Comparison of ENCODE assay signal across 11 cellular contexts in genomic region chr17:50482110-50482509, GRCh38. TPM values are rescaled to one million over a fixed set of nuclear protein-coding genes. Genes with fewer than 3 reads are reported as not detected.
DNase-seq lines count a peak whose midpoint lies in the region; ATAC-seq, FAIRE-seq and TF ChIP-seq lines count a peak whose summit lies in the region.
"Had no signal": no experiment of that assay in that cellular context is flagged by ENCODE, and none has a peak within 500 bp of the region (broad histone marks: within the 10 kb centered on the region; RNA-seq: fewer than 3 reads in every experiment).

No MANE protein-coding gene starts in this region.

- no peak for ATAC-seq in GM19395 (IDR thresholded peaks at IDR 0.05; ENCODE audit: unreplicated experiment)

- H2BK20ac ChIP-seq in H1 (ENCODE audit: low read length): no peak overlapping the region

- peaks cover 0 to 31% of the 10 kb centered on the region in 2 donors for H3K4me1 ChIP-seq in right atrium auricular region
- peaks cover 0 to 6% (median 4%) of the 10 kb centered on the region in 4 experiments; a peak in 6 of 7 replicates for H3K4me1 ChIP-seq in H1 (replicated peaks in 1 of 4; ENCODE audit: control insufficient read depth in 3 of 4, insufficient read depth in 4 of 4, low read length in 3 of 4)
- H3K4me1 ChIP-seq in prostate gland (replicated peaks): peaks cover 6% of the 10 kb centered on the region

- POLR2A ChIA-PET in H1 (lab: Charles Lee; ENCODE audit: partially characterized antibody): interaction anchor here (0.9 to 1.1 kb wide), 3 partner anchors 22 to 84 kb away, joined by 3 to 4 read pairs (median 3); no protein-coding TSS in a partner anchor

- FAIRE-seq in H1 (lab: Jason Lieb, UNC): no peak

- TF ChIP-seq POLR2A in H1 (IDR thresholded peaks at IDR 0.05; ENCODE audit: control extremely low read depth in 1 of 2, low read depth in 2 of 2, low read length in 2 of 2) (no peak), prostate gland (IDR thresholded peaks at IDR 0.05) (no peak)

- H3K79me1 ChIP-seq in H1 (ENCODE audit: low read depth, low read length): no peaks in the 10 kb centered on the region

- CTCF ChIA-PET in H1 (lab: Charles Lee; ENCODE audit: partially characterized antibody): interaction anchor here (0.7 to 9.2 kb wide), 25 partner anchors 10 to 214 kb away, joined by 3 to 116 read pairs (median 5); partner anchors contain the start of genes EPN3, LRRC59 and SPATA20

- no peak overlapping the region for H4K5ac ChIP-seq in H1 (ENCODE audit: insufficient read length, low read depth, low read length)

- H3K27ac ChIP-seq in right atrium auricular region (peak overlapping the region; percentile 79 to 90), H1 (ENCODE audit: low read depth, low read length) (no peak overlapping the region), prostate gland (peak overlapping the region; percentile 70 to 76)

- no peak overlapping the region for H2BK5ac ChIP-seq in H1 (ENCODE audit: low read depth, low read length)

- H3K23ac ChIP-seq in H1 (ENCODE audit: insufficient read length): no peak overlapping the region

- no peaks in the 10 kb centered on the region for H3K27me3 ChIP-seq in right atrium auricular region
- H3K27me3 ChIP-seq in H1 (replicated peaks in 1 of 4; ENCODE audit: control insufficient read depth in 3 of 4, extremely low read depth in 1 of 4, insufficient read depth in 3 of 4, low read length in 3 of 4): 0 out of 7 replicates have a peak, but pooled peaks cover 0 to 2% (median 0%) of the 10 kb centered on the region in 4 experiments
- H3K27me3 ChIP-seq in prostate gland (replicated peaks; ENCODE audit: insufficient read depth): no peaks in the 10 kb centered on the region

- H3K56ac ChIP-seq in H1 (replicated peaks; ENCODE audit: insufficient read length, low read depth, low read length): no peak overlapping the region

- WGBS in H1 (ENCODE audit: extremely low coverage in 1 of 2, insufficient coverage in 1 of 2, insufficient read length in 1 of 2, insufficient replicate concordance in 2 of 2, low coverage in 1 of 2, low lambda C conversion rate in 2 of 2, missing lambda C conversion rate in 1 of 2), 2 experiments: 95% methylated on average over 12 of the region's 23 CpGs; no CpG with 5 or more reads in 1 of the 2 experiments
- 87% methylated on average over 23 of the region's 23 CpGs for WGBS in prostate gland

- H3K4me2 ChIP-seq in H1 (ENCODE audit: insufficient read depth in 1 of 2, low read depth in 2 of 2, low read length in 2 of 2): no peak overlapping the region
- H3K4me2 ChIP-seq: GM23338 had no signal

- H2AK5ac ChIP-seq in H1 (ENCODE audit: low read depth, low read length): no peak overlapping the region

- H4K20me1 ChIP-seq in H1 (replicated peaks in 1 of 2; ENCODE audit: control insufficient read depth in 1 of 2, insufficient read depth in 2 of 2, low read length in 2 of 2): peaks cover 0 to 2% of the 10 kb centered on the region in 2 experiments

- peaks cover 0 to 3% of the 10 kb centered on the region in 2 experiments; a peak in 1 of 4 replicates for H3K79me2 ChIP-seq in H1 (ENCODE audit: control insufficient read depth in 1 of 2, insufficient read depth in 2 of 2, low read length in 2 of 2)

- TF ChIP-seq RAD21 in H1 (IDR thresholded peaks at IDR 0.05 in 1 of 2, conservative IDR thresholded peaks at IDR 0.05 in 1 of 2; ENCODE audit: low read depth in 2 of 2, low read length in 2 of 2): no peak

- H2BK15ac ChIP-seq in H1 (ENCODE audit: low read length): no peak overlapping the region

- H3K9me3 ChIP-seq in right atrium auricular region: no peaks in the 10 kb centered on the region
- no peaks in the 10 kb centered on the region for H3K9me3 ChIP-seq in H1 (ENCODE audit: insufficient read depth in 2 of 2, low read depth in 1 of 2, low read length in 1 of 2)
- H3K9me3 ChIP-seq in prostate gland: no peaks in the 10 kb centered on the region

- 0 out of 2 replicates have a peak overlapping the region, but pooled peaks have one; percentile 28 for H4K8ac ChIP-seq in H1 (ENCODE audit: extremely low read depth, insufficient read depth, low read length)

- intact Hi-C loops in cardiac septum (cut with DNase I) (loop anchor here (2.0 to 10.0 kb wide), 3 partner anchors 59 to 203 kb away; no protein-coding TSS in a partner anchor), prostate gland (cut with DNase I) (loop anchor here (1.0 to 5.0 kb wide), 3 partner anchors 60 to 360 kb away; no protein-coding TSS in a partner anchor)

- no peak for TF ChIP-seq EP300 in H1 (IDR thresholded peaks at IDR 0.05; ENCODE audit: borderline replicate concordance in 1 of 2, low read depth in 2 of 2, low read length in 2 of 2)

- H3K4me3 ChIP-seq in right atrium auricular region (no peak overlapping the region), H1 (ENCODE audit: extremely low read depth in 1 of 4, insufficient read depth in 2 of 4, low read depth in 3 of 4, low read length in 4 of 4) (no peak overlapping the region), prostate gland (no peak overlapping the region)
- H3K4me3 ChIP-seq: GM23338 had no signal

- TF ChIP-seq CTCF in right atrium auricular region (IDR thresholded peaks at IDR 0.05) (no peak), H1 (IDR thresholded peaks at IDR 0.05; ENCODE audit: control extremely low read depth in 1 of 3, insufficient read depth in 1 of 3, low read depth in 1 of 3, low read length in 3 of 3) (no peak), prostate gland (IDR thresholded peaks at IDR 0.05) (no peak)

- no peak overlapping the region for H4K91ac ChIP-seq in H1 (replicated peaks; ENCODE audit: insufficient read length, low read length)

- no peak overlapping the region for H3K18ac ChIP-seq in H1 (ENCODE audit: extremely low read depth, low read length)

- no peak overlapping the region for H2BK120ac ChIP-seq in H1 (replicated peaks; ENCODE audit: low read depth, low read length)

- H2AFZ ChIP-seq in H1 (ENCODE audit: low read length): no peak overlapping the region
- H2AFZ ChIP-seq: GM23338 had no signal

- no peak for DNase-seq in right atrium auricular region (ENCODE audit: low spot score)
- DNase-seq in cardiac septum (ENCODE audit: low spot score): no peak
- no peak for DNase-seq in H1 (ENCODE audit: low read depth in 1 of 2, low spot score in 2 of 2)
- no peak for DNase-seq in prostate gland (ENCODE audit: low spot score)
- no peak for DNase-seq in SKM-1 (lab: John Stamatoyannopoulos, UW; ENCODE audit: unreplicated experiment)
- DNase-seq in retina: no peak
- DNase-seq in hippocampal formation (lab: John Stamatoyannopoulos, UW): no peak

- peaks cover 33% of the 10 kb centered on the region for H3K36me3 ChIP-seq in right atrium auricular region
- H3K36me3 ChIP-seq in H1 (ENCODE audit: control insufficient read depth in 2 of 4, insufficient read depth in 4 of 4, low read length in 3 of 4): peaks cover 0 to 13% (median 6%) of the 10 kb centered on the region in 4 experiments; a peak in 4 of 8 replicates
- peaks cover 0 to 8% of the 10 kb centered on the region in 2 donors for H3K36me3 ChIP-seq in prostate gland

- H3K4ac ChIP-seq in H1 (replicated peaks; ENCODE audit: insufficient read length, low read depth, low read length): no peak overlapping the region

- no peak overlapping the region for H3K14ac ChIP-seq in H1 (ENCODE audit: insufficient read length)

- H2BK12ac ChIP-seq in H1 (ENCODE audit: low read depth, low read length): no peak overlapping the region

- no peak overlapping the region for H3K9ac ChIP-seq in H1 (replicated peaks in 1 of 4; ENCODE audit: extremely low read depth in 1 of 4, low read depth in 3 of 4, low read length in 3 of 4)

- H3K23me2 ChIP-seq in H1 (ENCODE audit: low read depth, low read length): peaks cover 8% of the 10 kb centered on the region

RNA-seq across cellular contexts. Expression of gene RSAD1, which starts 3.5 kb away (rescaled TPM):
- total RNA-seq in right atrium auricular region (10 to 100 TPM; 19.1 to 19.3 TPM), cardiac septum (35.4 TPM), prostate gland (10 to 100 TPM; 33.7 to 44.1 TPM)
- total RNA-seq in H1 (2021; fragmentation: NEBNext Ultra II Directional; extraction: Animal tissue kit (Norgen Biotek cat#: 25700)): 31.3 and 33.5 TPM in 2 replicates
- polyA plus RNA-seq in H1 (2011; rRNA removed): 17.9 and 21.9 TPM in 2 replicates
- 27.8 TPM for polyA plus RNA-seq in H1 (2011; cell fraction: cytosol; rRNA removed)
- polyA plus RNA-seq in H1 (2011; cell fraction: nucleus; rRNA removed): 69.5 TPM
- polyA plus RNA-seq in H1 (2012, experiment 1 of 2): 19.7 to 31.1 TPM (median 26.9 TPM) in 4 replicates
- polyA plus RNA-seq in H1 (2012, experiment 2 of 2): 14.4 TPM
- 16.6 TPM for polyA plus RNA-seq in H1 (2013, experiment 1 of 2)
- polyA plus RNA-seq in H1 (2013, experiment 2 of 2): 14.4 TPM
- polyA minus RNA-seq in H1 (2011; rRNA and poly(A)+ RNA removed): 18.8 and 19.6 TPM in 2 replicates
- polyA minus RNA-seq in H1 (2011; cell fraction: cytosol; rRNA and poly(A)+ RNA removed): 22.9 TPM
- 41.0 TPM for polyA minus RNA-seq in H1 (2011; cell fraction: nucleus; rRNA and poly(A)+ RNA removed)

RNA-seq across cellular contexts. Expression of gene CHAD, which starts 13.4 kb away (rescaled TPM):
- total RNA-seq in right atrium auricular region (under 1 TPM in 1 of 2 donors, not detected in 1; 0.70 TPM), cardiac septum (0.30 TPM), prostate gland (1 to 10 TPM in 1 of 2 donors, under 1 TPM in 1; 0.51 to 1.6 TPM)
- total RNA-seq in H1 (2021; fragmentation: NEBNext Ultra II Directional; extraction: Animal tissue kit (Norgen Biotek cat#: 25700)): 0.17 TPM in 1 of 2 replicates, not detected in the other
- polyA plus RNA-seq in H1 (2011; rRNA removed): 0.03 and 0.06 TPM in 2 replicates
- polyA plus RNA-seq in H1 (2011; cell fraction: cytosol; rRNA removed): not detected
- polyA plus RNA-seq in H1 (2011; cell fraction: nucleus; rRNA removed): not detected
- polyA plus RNA-seq in H1 (2012, experiment 1 of 2): 0.56 to 0.72 TPM (median 0.66 TPM) in 4 replicates
- polyA plus RNA-seq in H1 (2012, experiment 2 of 2): 0.12 TPM
- polyA plus RNA-seq in H1 (2013, experiment 1 of 2): 0.28 TPM
- 0.44 TPM for polyA plus RNA-seq in H1 (2013, experiment 2 of 2)
- not detected in 2 replicates for polyA minus RNA-seq in H1 (2011; rRNA and poly(A)+ RNA removed)
- not detected for polyA minus RNA-seq in H1 (2011; cell fraction: cytosol; rRNA and poly(A)+ RNA removed)
- not detected for polyA minus RNA-seq in H1 (2011; cell fraction: nucleus; rRNA and poly(A)+ RNA removed)
- total RNA-seq: GM23338, mononuclear cell had no signal

RNA-seq across cellular contexts. Expression of gene MYCBPAP, which starts 26.1 kb away (rescaled TPM):
- total RNA-seq in right atrium auricular region (under 1 TPM; 0.16 to 0.19 TPM), cardiac septum (0.13 TPM), prostate gland (10 to 100 TPM in 1 of 2 donors, under 1 TPM in 1; 0.14 to 12.6 TPM)
- total RNA-seq in H1 (2021; fragmentation: NEBNext Ultra II Directional; extraction: Animal tissue kit (Norgen Biotek cat#: 25700)): 1.7 and 3.3 TPM in 2 replicates
- 0.89 and 1.2 TPM in 2 replicates for polyA plus RNA-seq in H1 (2011; rRNA removed)
- 2.8 TPM for polyA plus RNA-seq in H1 (2011; cell fraction: cytosol; rRNA removed)
- 9.0 TPM for polyA plus RNA-seq in H1 (2011; cell fraction: nucleus; rRNA removed)
- 0.88 to 2.6 TPM (median 2.1 TPM) in 4 replicates for polyA plus RNA-seq in H1 (2012, experiment 1 of 2)
- polyA plus RNA-seq in H1 (2012, experiment 2 of 2): 1.0 TPM
- 0.85 TPM for polyA plus RNA-seq in H1 (2013, experiment 1 of 2)
- polyA plus RNA-seq in H1 (2013, experiment 2 of 2): 0.68 TPM
- polyA minus RNA-seq in H1 (2011; rRNA and poly(A)+ RNA removed): 2.2 and 2.6 TPM in 2 replicates
- polyA minus RNA-seq in H1 (2011; cell fraction: cytosol; rRNA and poly(A)+ RNA removed): 2.4 TPM
- 6.1 TPM for polyA minus RNA-seq in H1 (2011; cell fraction: nucleus; rRNA and poly(A)+ RNA removed)

RNA-seq across cellular contexts. Expression of gene EPN3, which starts 50.4 kb away (rescaled TPM):
- total RNA-seq in right atrium auricular region (10 to 100 TPM in 1 of 2 donors, 1 to 10 TPM in 1; 4.5 to 13.3 TPM), cardiac septum (8.5 TPM), prostate gland (100 to 1,000 TPM in 1 of 2 donors, 10 to 100 TPM in 1; 60.8 to 108 TPM)
- 5.8 and 7.9 TPM in 2 replicates for total RNA-seq in H1 (2021; fragmentation: NEBNext Ultra II Directional; extraction: Animal tissue kit (Norgen Biotek cat#: 25700))
- polyA plus RNA-seq in H1 (2011; rRNA removed): 6.7 and 8.1 TPM in 2 replicates
- polyA plus RNA-seq in H1 (2011; cell fraction: cytosol; rRNA removed): 4.7 TPM
- 9.8 TPM for polyA plus RNA-seq in H1 (2011; cell fraction: nucleus; rRNA removed)
- 4.6 to 8.1 TPM (median 4.8 TPM) in 4 replicates for polyA plus RNA-seq in H1 (2012, experiment 1 of 2)
- polyA plus RNA-seq in H1 (2012, experiment 2 of 2): 18.3 TPM
- polyA plus RNA-seq in H1 (2013, experiment 1 of 2): 4.9 TPM
- polyA plus RNA-seq in H1 (2013, experiment 2 of 2): 5.5 TPM
- polyA minus RNA-seq in H1 (2011; rRNA and poly(A)+ RNA removed): 3.8 and 4.1 TPM in 2 replicates
- 5.2 TPM for polyA minus RNA-seq in H1 (2011; cell fraction: cytosol; rRNA and poly(A)+ RNA removed)
- polyA minus RNA-seq in H1 (2011; cell fraction: nucleus; rRNA and poly(A)+ RNA removed): 11.3 TPM
- total RNA-seq: aorta, mononuclear cell had no signal

RNA-seq across cellular contexts. Expression of gene ACSF2, which starts 56.1 kb away (rescaled TPM):
- total RNA-seq in right atrium auricular region: 10 to 100 TPM; 22.2 to 42.6 TPM
- 9.6 TPM for total RNA-seq in cardiac septum
- total RNA-seq in H1 (2021; fragmentation: NEBNext Ultra II Directional; extraction: Animal tissue kit (Norgen Biotek cat#: 25700)): 16.1 and 16.3 TPM in 2 replicates
- 14.5 and 19.7 TPM in 2 replicates for polyA plus RNA-seq in H1 (2011; rRNA removed)
- 16.9 TPM for polyA plus RNA-seq in H1 (2011; cell fraction: cytosol; rRNA removed)
- 63.8 TPM for polyA plus RNA-seq in H1 (2011; cell fraction: nucleus; rRNA removed)
- polyA plus RNA-seq in H1 (2012, experiment 1 of 2): 15.8 to 18.7 TPM (median 17.3 TPM) in 4 replicates
- 12.2 TPM for polyA plus RNA-seq in H1 (2012, experiment 2 of 2)
- 20.7 TPM for polyA plus RNA-seq in H1 (2013, experiment 1 of 2)
- polyA plus RNA-seq in H1 (2013, experiment 2 of 2): 18.9 TPM
- 29.2 and 34.5 TPM in 2 replicates for polyA minus RNA-seq in H1 (2011; rRNA and poly(A)+ RNA removed)
- polyA minus RNA-seq in H1 (2011; cell fraction: cytosol; rRNA and poly(A)+ RNA removed): 10.1 TPM
- 29.0 TPM for polyA minus RNA-seq in H1 (2011; cell fraction: nucleus; rRNA and poly(A)+ RNA removed)
- 100 to 1,000 TPM in 1 of 2 donors, 10 to 100 TPM in 1; 49.0 to 111 TPM for total RNA-seq in prostate gland
